ENCODE assay signal across 1 cellular context in the genomic region with DNA sequence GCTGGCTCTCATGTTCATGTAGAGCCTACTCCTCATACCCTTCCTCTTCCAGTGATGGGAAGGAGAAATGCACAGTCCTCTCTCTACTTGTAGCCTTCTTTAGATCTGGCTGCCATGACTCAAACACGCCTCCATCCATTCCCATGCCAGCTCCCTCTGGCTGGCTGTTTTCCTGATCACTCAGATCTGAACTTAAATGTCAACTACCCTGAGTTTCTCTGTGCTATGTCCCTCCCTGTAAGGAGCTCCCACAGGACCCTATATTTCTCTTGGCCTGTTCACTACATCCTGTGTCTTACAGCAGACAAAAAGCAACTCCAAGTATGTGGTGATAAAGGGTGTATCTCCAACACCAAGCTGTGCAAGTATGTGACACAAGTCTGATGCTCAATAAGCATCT.
TF ChIP-seq lines count a peak whose summit lies in the region.

No MANE protein-coding gene starts in this region.

TF ChIP-seq in GM23338, 12 proteins besides CTCF, POLR2A, EP300 and RAD21 (continued from another document):
- TF ChIP-seq, protein P1, sequence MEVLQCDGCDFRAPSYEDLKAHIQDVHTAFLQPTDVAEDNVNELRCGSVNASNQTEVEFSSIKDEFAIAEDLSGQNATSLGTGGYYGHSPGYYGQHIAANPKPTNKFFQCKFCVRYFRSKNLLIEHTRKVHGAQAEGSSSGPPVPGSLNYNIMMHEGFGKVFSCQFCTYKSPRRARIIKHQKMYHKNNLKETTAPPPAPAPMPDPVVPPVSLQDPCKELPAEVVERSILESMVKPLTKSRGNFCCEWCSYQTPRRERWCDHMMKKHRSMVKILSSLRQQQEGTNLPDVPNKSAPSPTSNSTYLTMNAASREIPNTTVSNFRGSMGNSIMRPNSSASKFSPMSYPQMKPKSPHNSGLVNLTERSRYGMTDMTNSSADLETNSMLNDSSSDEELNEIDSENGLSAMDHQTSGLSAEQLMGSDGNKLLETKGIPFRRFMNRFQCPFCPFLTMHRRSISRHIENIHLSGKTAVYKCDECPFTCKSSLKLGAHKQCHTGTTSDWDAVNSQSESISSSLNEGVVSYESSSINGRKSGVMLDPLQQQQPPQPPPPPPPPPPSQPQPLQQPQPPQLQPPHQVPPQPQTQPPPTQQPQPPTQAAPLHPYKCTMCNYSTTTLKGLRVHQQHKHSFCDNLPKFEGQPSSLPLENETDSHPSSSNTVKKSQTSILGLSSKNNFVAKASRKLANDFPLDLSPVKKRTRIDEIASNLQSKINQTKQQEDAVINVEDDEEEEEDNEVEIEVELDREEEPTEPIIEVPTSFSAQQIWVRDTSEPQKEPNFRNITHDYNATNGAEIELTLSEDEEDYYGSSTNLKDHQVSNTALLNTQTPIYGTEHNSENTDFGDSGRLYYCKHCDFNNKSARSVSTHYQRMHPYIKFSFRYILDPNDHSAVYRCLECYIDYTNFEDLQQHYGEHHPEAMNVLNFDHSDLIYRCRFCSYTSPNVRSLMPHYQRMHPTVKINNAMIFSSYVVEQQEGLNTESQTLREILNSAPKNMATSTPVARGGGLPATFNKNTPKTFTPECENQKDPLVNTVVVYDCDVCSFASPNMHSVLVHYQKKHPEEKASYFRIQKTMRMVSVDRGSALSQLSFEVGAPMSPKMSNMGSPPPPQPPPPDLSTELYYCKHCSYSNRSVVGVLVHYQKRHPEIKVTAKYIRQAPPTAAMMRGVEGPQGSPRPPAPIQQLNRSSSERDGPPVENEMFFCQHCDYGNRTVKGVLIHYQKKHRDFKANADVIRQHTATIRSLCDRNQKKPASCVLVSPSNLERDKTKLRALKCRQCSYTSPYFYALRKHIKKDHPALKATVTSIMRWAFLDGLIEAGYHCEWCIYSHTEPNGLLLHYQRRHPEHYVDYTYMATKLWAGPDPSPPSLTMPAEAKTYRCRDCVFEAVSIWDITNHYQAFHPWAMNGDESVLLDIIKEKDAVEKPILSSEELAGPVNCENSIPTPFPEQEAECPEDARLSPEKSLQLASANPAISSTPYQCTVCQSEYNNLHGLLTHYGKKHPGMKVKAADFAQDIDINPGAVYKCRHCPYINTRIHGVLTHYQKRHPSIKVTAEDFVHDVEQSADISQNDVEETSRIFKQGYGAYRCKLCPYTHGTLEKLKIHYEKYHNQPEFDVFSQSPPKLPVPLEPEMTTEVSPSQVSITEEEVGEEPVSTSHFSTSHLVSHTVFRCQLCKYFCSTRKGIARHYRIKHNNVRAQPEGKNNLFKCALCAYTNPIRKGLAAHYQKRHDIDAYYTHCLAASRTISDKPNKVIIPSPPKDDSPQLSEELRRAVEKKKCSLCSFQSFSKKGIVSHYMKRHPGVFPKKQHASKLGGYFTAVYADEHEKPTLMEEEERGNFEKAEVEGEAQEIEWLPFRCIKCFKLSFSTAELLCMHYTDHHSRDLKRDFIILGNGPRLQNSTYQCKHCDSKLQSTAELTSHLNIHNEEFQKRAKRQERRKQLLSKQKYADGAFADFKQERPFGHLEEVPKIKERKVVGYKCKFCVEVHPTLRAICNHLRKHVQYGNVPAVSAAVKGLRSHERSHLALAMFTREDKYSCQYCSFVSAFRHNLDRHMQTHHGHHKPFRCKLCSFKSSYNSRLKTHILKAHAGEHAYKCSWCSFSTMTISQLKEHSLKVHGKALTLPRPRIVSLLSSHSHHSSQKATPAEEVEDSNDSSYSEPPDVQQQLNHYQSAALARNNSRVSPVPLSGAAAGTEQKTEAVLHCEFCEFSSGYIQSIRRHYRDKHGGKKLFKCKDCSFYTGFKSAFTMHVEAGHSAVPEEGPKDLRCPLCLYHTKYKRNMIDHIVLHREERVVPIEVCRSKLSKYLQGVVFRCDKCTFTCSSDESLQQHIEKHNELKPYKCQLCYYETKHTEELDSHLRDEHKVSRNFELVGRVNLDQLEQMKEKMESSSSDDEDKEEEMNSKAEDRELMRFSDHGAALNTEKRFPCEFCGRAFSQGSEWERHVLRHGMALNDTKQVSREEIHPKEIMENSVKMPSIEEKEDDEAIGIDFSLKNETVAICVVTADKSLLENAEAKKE (CRISPR knock-in tag; IDR thresholded peaks at IDR 0.05), result no peak
- no peak for TF ChIP-seq ZNF331 (CRISPR knock-in tag; IDR thresholded peaks at IDR 0.05; ENCODE audit: low read depth)
- no peak for TF ChIP-seq EZH2phosphoT487 (IDR thresholded peaks at IDR 0.05; ENCODE audit: unreplicated experiment)
- TF ChIP-seq NANOG (IDR thresholded peaks at IDR 0.05; ENCODE audit: borderline replicate concordance), result no peak
- TF ChIP-seq, protein P2, sequence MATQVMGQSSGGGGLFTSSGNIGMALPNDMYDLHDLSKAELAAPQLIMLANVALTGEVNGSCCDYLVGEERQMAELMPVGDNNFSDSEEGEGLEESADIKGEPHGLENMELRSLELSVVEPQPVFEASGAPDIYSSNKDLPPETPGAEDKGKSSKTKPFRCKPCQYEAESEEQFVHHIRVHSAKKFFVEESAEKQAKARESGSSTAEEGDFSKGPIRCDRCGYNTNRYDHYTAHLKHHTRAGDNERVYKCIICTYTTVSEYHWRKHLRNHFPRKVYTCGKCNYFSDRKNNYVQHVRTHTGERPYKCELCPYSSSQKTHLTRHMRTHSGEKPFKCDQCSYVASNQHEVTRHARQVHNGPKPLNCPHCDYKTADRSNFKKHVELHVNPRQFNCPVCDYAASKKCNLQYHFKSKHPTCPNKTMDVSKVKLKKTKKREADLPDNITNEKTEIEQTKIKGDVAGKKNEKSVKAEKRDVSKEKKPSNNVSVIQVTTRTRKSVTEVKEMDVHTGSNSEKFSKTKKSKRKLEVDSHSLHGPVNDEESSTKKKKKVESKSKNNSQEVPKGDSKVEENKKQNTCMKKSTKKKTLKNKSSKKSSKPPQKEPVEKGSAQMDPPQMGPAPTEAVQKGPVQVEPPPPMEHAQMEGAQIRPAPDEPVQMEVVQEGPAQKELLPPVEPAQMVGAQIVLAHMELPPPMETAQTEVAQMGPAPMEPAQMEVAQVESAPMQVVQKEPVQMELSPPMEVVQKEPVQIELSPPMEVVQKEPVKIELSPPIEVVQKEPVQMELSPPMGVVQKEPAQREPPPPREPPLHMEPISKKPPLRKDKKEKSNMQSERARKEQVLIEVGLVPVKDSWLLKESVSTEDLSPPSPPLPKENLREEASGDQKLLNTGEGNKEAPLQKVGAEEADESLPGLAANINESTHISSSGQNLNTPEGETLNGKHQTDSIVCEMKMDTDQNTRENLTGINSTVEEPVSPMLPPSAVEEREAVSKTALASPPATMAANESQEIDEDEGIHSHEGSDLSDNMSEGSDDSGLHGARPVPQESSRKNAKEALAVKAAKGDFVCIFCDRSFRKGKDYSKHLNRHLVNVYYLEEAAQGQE (IDR thresholded peaks at IDR 0.05; ENCODE audit: unreplicated experiment), result no peak
- no peak for TF ChIP-seq ZNF114 (CRISPR knock-in tag; IDR thresholded peaks at IDR 0.05)
- TF ChIP-seq EZH2 (IDR thresholded peaks at IDR 0.05; ENCODE audit: low read depth, unreplicated experiment), result no peak
TF ChIP-seq in GM23338: peak in this region for 0.
